Comparison of ENCODE assay signal across 9 cellular contexts in the genomic region with DNA sequence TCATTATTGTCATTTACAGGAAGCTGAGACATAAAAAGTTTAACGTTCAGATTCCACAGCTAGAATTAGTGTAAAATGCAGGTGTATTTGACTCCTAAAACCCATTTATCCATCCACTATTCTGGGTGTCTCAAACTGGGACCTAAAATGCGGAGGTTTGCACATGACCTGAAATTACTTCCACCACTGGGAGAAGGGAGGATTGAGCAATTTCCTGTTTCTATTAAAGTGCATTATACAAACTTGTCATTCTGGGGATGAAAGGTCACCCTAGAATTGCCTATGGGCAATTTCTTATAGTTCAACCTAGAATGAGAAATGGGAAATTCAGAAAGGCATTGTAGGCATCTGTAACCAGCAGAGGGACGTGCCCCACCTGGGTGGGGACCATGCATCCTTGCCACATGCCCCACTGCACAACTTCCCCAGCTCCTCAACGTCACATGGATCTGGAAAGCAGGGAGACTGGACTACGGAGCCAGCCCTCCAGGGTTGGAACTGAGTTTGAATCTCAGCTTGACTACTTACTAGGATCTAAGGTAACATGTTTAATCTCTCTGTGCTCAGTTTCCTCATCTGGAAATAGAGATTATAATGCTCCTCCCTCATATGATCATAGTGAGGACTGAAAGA. TPM values are rescaled to one million over a fixed set of nuclear protein-coding genes. Genes with fewer than 3 reads are reported as not detected.
DNase-seq lines count a peak whose midpoint lies in the region; ATAC-seq, FAIRE-seq and TF ChIP-seq lines count a peak whose summit lies in the region.
"Had no signal": no experiment of that assay in that cellular context is flagged by ENCODE, and none has a peak within 500 bp of the region (broad histone marks: within the 10 kb centered on the region; RNA-seq: fewer than 3 reads in every experiment).

No MANE protein-coding gene starts in this region.

- H2AK5ac ChIP-seq in mesenchymal stem cell (ENCODE audit: low read length, severe bottlenecking) = no peak overlapping the region

- FAIRE-seq in GM12892 (lab: Jason Lieb, UNC) = no peak

- H4K8ac ChIP-seq in mesenchymal stem cell (ENCODE audit: low read length) = no peak overlapping the region

- H4K91ac ChIP-seq in mesenchymal stem cell (ENCODE audit: low read length) = no peak overlapping the region

- no peaks in the 10 kb centered on the region for H3K9me3 ChIP-seq in CD8-positive, alpha-beta T cell (ENCODE audit: low read length)
- H3K9me3 ChIP-seq in mesenchymal stem cell (ENCODE audit: control insufficient read depth, low read length) (no peaks in the 10 kb centered on the region), endodermal cell (ENCODE audit: control insufficient read depth, low read length) (no peaks in the 10 kb centered on the region)

- no peak overlapping the region for H3K4ac ChIP-seq in mesenchymal stem cell (ENCODE audit: low read depth in 1 of 2, low read length in 2 of 2)

- TF ChIP-seq CTCF in CD8-positive, alpha-beta T cell (IDR thresholded peaks at IDR 0.05) = no peak
- no peak for TF ChIP-seq CTCF in activated B cell treated with CpG ODN at 0.5 μM for 24 hours (IDR thresholded peaks at IDR 0.05)
- no peak for TF ChIP-seq CTCF in GM10266 (IDR thresholded peaks at IDR 0.05; ENCODE audit: control insufficient read depth, insufficient read depth, low read depth, missing control alignments)
- no peak for TF ChIP-seq CTCF in endodermal cell (conservative IDR thresholded peaks at IDR 0.05)

- no peak overlapping the region for H3K4me3 ChIP-seq in CD8-positive, alpha-beta T cell (ENCODE audit: low read depth, low read length)
- no peak overlapping the region for H3K4me3 ChIP-seq in mesenchymal stem cell (ENCODE audit: insufficient read depth in 1 of 2, low read depth in 1 of 2, low read length in 2 of 2)
- no peak overlapping the region for H3K4me3 ChIP-seq in endodermal cell (ENCODE audit: low read length)

- no peak overlapping the region for H3K14ac ChIP-seq in mesenchymal stem cell (ENCODE audit: low read length in 2 of 2)

- H2BK5ac ChIP-seq in mesenchymal stem cell (ENCODE audit: low read depth, low read length, poor library complexity, severe bottlenecking) = no peak overlapping the region

- H3K27ac Mint-ChIP-seq in CD8-positive, alpha-beta T cell = peak overlapping the region; percentile 18
- H3K27ac Mint-ChIP-seq in activated B cell treated with CpG ODN at 0.5 μM for 24 hours (no peak overlapping the region), endodermal cell (no peak overlapping the region)

- H3K9ac ChIP-seq in mesenchymal stem cell (ENCODE audit: low read length) (no peak overlapping the region), endodermal cell (ENCODE audit: extremely low read depth, low read length, poor library complexity, severe bottlenecking) (no peak overlapping the region)

- CTCF ChIA-PET in CD8-positive, alpha-beta T cell (lab: Charles Lee) = no interaction called here
- CTCF ChIA-PET in activated B cell treated with CpG ODN at 0.5 μM for 24 hours (lab: Charles Lee) = interaction anchor here (0.8 to 3.0 kb wide), 2 partner anchors 71 to 135 kb away, joined by 3 to 9 read pairs; no protein-coding TSS in a partner anchor

- no peak for DNase-seq in CD8-positive, alpha-beta T cell
- DNase-seq in GM12892 (ENCODE audit: insufficient read length) (no peak), activated B cell treated with CpG ODN at 0.5 μM for 24 hours (no peak), mesenchymal stem cell (peak; percentile 41), GM10266 (ENCODE audit: extremely low spot score) (no peak), endodermal cell (no peak), NCI-H2227 (lab: John Stamatoyannopoulos, UW; ENCODE audit: unreplicated experiment) (no peak)
- DNase-seq: SHP77 had no signal

- no peak overlapping the region for H3K4me2 ChIP-seq in mesenchymal stem cell (ENCODE audit: low read length, poor library complexity, severe bottlenecking)

- no peak overlapping the region for H3K27ac ChIP-seq in CD8-positive, alpha-beta T cell (ENCODE audit: low read depth, low read length)
- H3K27ac ChIP-seq in mesenchymal stem cell (ENCODE audit: low read length, poor library complexity, severe bottlenecking) (no peak overlapping the region), endodermal cell (ENCODE audit: low read depth, low read length) (no peak overlapping the region)
- H3K27ac ChIP-seq: GM23248 had no signal

- POLR2A ChIA-PET in CD8-positive, alpha-beta T cell (lab: Charles Lee) = no interaction called here
- POLR2A ChIA-PET in activated B cell treated with CpG ODN at 0.5 μM for 24 hours (lab: Charles Lee) = interaction anchor here (1.0 to 1.1 kb wide), 2 partner anchors 12 to 137 kb away, joined by 3 read pairs; no protein-coding TSS in a partner anchor

- H3K18ac ChIP-seq in mesenchymal stem cell (ENCODE audit: low read depth in 1 of 2, low read length in 2 of 2) = no peak overlapping the region

- peaks cover 22% of the 10 kb centered on the region for H3K4me1 ChIP-seq in CD8-positive, alpha-beta T cell (ENCODE audit: insufficient read depth, low read length)
- H3K4me1 ChIP-seq in mesenchymal stem cell (ENCODE audit: control insufficient read depth, insufficient read depth, low read depth, low read length) = no peaks in the 10 kb centered on the region
- H3K4me1 ChIP-seq in endodermal cell (ENCODE audit: control insufficient read depth, insufficient read depth, low read length) = no peaks in the 10 kb centered on the region

- peak; percentile 70 for TF ChIP-seq POLR2A in GM12892 (IDR thresholded peaks at IDR 0.05; ENCODE audit: low read depth, low read length)

- ATAC-seq in CD8-positive, alpha-beta T cell = no peak
- ATAC-seq in activated B cell treated with CpG ODN at 0.5 μM for 24 hours (ENCODE audit: low read depth) = no peak

- H3K23ac ChIP-seq in mesenchymal stem cell (ENCODE audit: low read length in 2 of 2) = no peak overlapping the region

- no peak overlapping the region for H2BK15ac ChIP-seq in mesenchymal stem cell (ENCODE audit: low read depth, poor library complexity, severe bottlenecking)

- no peaks in the 10 kb centered on the region for H3K27me3 ChIP-seq in CD8-positive, alpha-beta T cell (ENCODE audit: insufficient read depth, low read length)
- H3K27me3 ChIP-seq in mesenchymal stem cell (ENCODE audit: control insufficient read depth in 1 of 2, insufficient read depth in 1 of 2, low read length in 2 of 2) (no peaks in the 10 kb centered on the region), endodermal cell (ENCODE audit: control insufficient read depth, insufficient read depth, low read length, poor library complexity, severe bottlenecking) (peaks cover 27% of the 10 kb centered on the region)

- no peaks in the 10 kb centered on the region for H3K36me3 ChIP-seq in CD8-positive, alpha-beta T cell (ENCODE audit: insufficient read depth, low read length)
- H3K36me3 ChIP-seq in mesenchymal stem cell (ENCODE audit: control insufficient read depth in 1 of 2, insufficient read depth in 2 of 2, low read depth in 1 of 2, low read length in 2 of 2) (peaks cover 0 to 1% of the 10 kb centered on the region in 2 experiments), endodermal cell (ENCODE audit: control insufficient read depth, insufficient read depth, low read length) (no peaks in the 10 kb centered on the region)

- H3K27me3 Mint-ChIP-seq in CD8-positive, alpha-beta T cell (ENCODE audit: low read depth) = no peaks in the 10 kb centered on the region
- H3K27me3 Mint-ChIP-seq in activated B cell treated with CpG ODN at 0.5 μM for 24 hours (no peaks in the 10 kb centered on the region), endodermal cell (ENCODE audit: insufficient read depth) (peaks cover 46% of the 10 kb centered on the region)

- peaks cover 2% of the 10 kb centered on the region for H3K36me3 Mint-ChIP-seq in CD8-positive, alpha-beta T cell
- H3K36me3 Mint-ChIP-seq in activated B cell treated with CpG ODN at 0.5 μM for 24 hours (ENCODE audit: low read depth) = peaks cover 35% of the 10 kb centered on the region
- H3K36me3 Mint-ChIP-seq in endodermal cell (ENCODE audit: low read depth) = no peaks in the 10 kb centered on the region

- H3K9me3 Mint-ChIP-seq in CD8-positive, alpha-beta T cell = no peaks in the 10 kb centered on the region
- H3K9me3 Mint-ChIP-seq in activated B cell treated with CpG ODN at 0.5 μM for 24 hours = no peaks in the 10 kb centered on the region
- H3K9me3 Mint-ChIP-seq in endodermal cell = no peaks in the 10 kb centered on the region

- no peak overlapping the region for H2AFZ ChIP-seq in mesenchymal stem cell (ENCODE audit: low read depth, low read length)

- H3K79me1 ChIP-seq in mesenchymal stem cell (replicated peaks; ENCODE audit: low read length, poor library complexity, severe bottlenecking) = peaks cover 3% of the 10 kb centered on the region

- no peak overlapping the region for H2BK12ac ChIP-seq in mesenchymal stem cell (ENCODE audit: low read length in 2 of 2)

- intact Hi-C loops in CD8-positive, alpha-beta T cell (cut with DNase I, micrococcal nuclease) = loop anchor here (2.0 to 5.0 kb wide), 3 partner anchors 103 to 139 kb away; no protein-coding TSS in a partner anchor
- intact Hi-C loops in activated B cell treated with CpG ODN at 0.5 μM for 24 hours (cut with micrococcal nuclease) = loop anchor here (2.0 to 5.0 kb wide), 2 partner anchors 49 to 663 kb away; no protein-coding TSS in a partner anchor

- H3K4me1 Mint-ChIP-seq in CD8-positive, alpha-beta T cell (ENCODE audit: low read depth) = peaks cover 38% of the 10 kb centered on the region
- H3K4me1 Mint-ChIP-seq in activated B cell treated with CpG ODN at 0.5 μM for 24 hours (peaks cover 45% of the 10 kb centered on the region), endodermal cell (peaks cover 4% of the 10 kb centered on the region)

- H2BK120ac ChIP-seq in mesenchymal stem cell (ENCODE audit: low read depth, low read length) = no peak overlapping the region

- peak overlapping the region; percentile 24 for H3K4me3 Mint-ChIP-seq in CD8-positive, alpha-beta T cell
- peak overlapping the region; percentile 92 for H3K4me3 Mint-ChIP-seq in activated B cell treated with CpG ODN at 0.5 μM for 24 hours
- no peak overlapping the region for H3K4me3 Mint-ChIP-seq in endodermal cell

- 94% methylated on average over 4 of the region's 5 CpGs for WGBS in mesenchymal stem cell
- 90 to 93% methylated on average over 3 to 5 of the region's 5 CpGs for WGBS in endodermal cell (ENCODE audit: insufficient coverage in 1 of 2, insufficient read length in 1 of 2), 2 experiments

RNA-seq across cellular contexts. Expression of gene MRPL39, which starts 47.0 kb away (rescaled TPM):
- 10 to 100 TPM; 13.8 to 17.4 TPM for total RNA-seq in CD8-positive, alpha-beta T cell
- 85.2 TPM for polyA plus RNA-seq in GM12892 (2012; ENCODE audit: missing spikeins)
- total RNA-seq in activated B cell treated with CpG ODN at 0.5 μM for 24 hours (43.6 and 46.3 TPM in 2 replicates), endodermal cell (10 to 100 TPM; 43.2 to 46.3 TPM)
- 25.8 TPM for polyA plus RNA-seq in mesenchymal stem cell (2013, experiment 1 of 2)
- polyA plus RNA-seq in mesenchymal stem cell (2013, experiment 2 of 2) = 27.0 TPM
- 43.0 TPM for polyA plus RNA-seq in endodermal cell (2013, experiment 1 of 2)
- polyA plus RNA-seq in endodermal cell (2013, experiment 2 of 2) = 40.8 TPM
